In the genomic region with DNA sequence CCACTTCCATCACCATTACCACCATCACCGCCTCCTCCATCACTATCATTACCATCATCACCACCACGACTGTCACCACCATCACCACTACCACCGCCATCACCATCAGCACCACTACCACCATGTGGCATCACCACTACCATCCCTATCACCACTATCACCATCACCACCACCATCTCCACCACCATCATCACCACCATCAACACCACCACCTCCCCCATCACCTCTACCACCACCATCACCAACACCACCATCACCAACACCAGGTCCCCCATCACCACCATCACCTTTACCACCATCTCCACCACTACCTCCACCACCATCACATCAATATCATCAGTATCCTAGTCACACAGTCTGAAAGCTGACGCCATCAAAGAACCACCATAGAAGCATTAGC, we compare ENCODE assay signal across 22 cellular contexts. TPM values are rescaled to one million over a fixed set of nuclear protein-coding genes. Genes with fewer than 3 reads are reported as not detected.
DNase-seq lines count a peak whose midpoint lies in the region; ATAC-seq and TF ChIP-seq lines count a peak whose summit lies in the region.
"Had no signal": no experiment of that assay in that cellular context is flagged by ENCODE, and none has a peak within 500 bp of the region (broad histone marks: within the 10 kb centered on the region; RNA-seq: fewer than 3 reads in every experiment).

No MANE protein-coding gene starts in this region.

- WGBS in mesenchymal stem cell = 97% methylated on average over 3 of the region's 4 CpGs

- H3K36me3 Mint-ChIP-seq in activated naive CD8-positive, alpha-beta T cell treated with anti-CD3 and anti-CD28 coated beads, Interleukin-2, amount 10 ng/mL, durations not matched to agents 7 days and 5 days = peaks cover 24% of the 10 kb centered on the region

- no peak overlapping the region for H2BK12ac ChIP-seq in mesenchymal stem cell (ENCODE audit: low read length in 2 of 2)

- H3K27ac Mint-ChIP-seq in activated naive CD8-positive, alpha-beta T cell treated with anti-CD3 and anti-CD28 coated beads, Interleukin-2, amount 10 ng/mL, durations not matched to agents 7 days and 5 days = peak overlapping the region; percentile 67
- H3K27ac Mint-ChIP-seq: CD4-positive, alpha-beta T cell had no signal

- H3K27me3 Mint-ChIP-seq in activated naive CD8-positive, alpha-beta T cell treated with anti-CD3 and anti-CD28 coated beads, Interleukin-2, amount 10 ng/mL, durations not matched to agents 7 days and 5 days = no peaks in the 10 kb centered on the region
- H3K27me3 Mint-ChIP-seq: CD4-positive, alpha-beta T cell had no signal

- no peak overlapping the region for H3K4me2 ChIP-seq in mesenchymal stem cell (ENCODE audit: low read length, poor library complexity, severe bottlenecking)
- H3K4me2 ChIP-seq: PC-9 had no signal

- H3K9me3 Mint-ChIP-seq in activated naive CD8-positive, alpha-beta T cell treated with anti-CD3 and anti-CD28 coated beads, Interleukin-2, amount 10 ng/mL, durations not matched to agents 7 days and 5 days = peaks cover 6% of the 10 kb centered on the region
- H3K9me3 Mint-ChIP-seq: CD4-positive, alpha-beta T cell had no signal

- no peak overlapping the region for H3K18ac ChIP-seq in mesenchymal stem cell (ENCODE audit: low read depth in 1 of 2, low read length in 2 of 2)

- H3K9ac ChIP-seq in mesenchymal stem cell (ENCODE audit: low read length) = no peak overlapping the region
- H3K9ac ChIP-seq: GM23248 had no signal

- no peaks in the 10 kb centered on the region for H3K4me1 Mint-ChIP-seq in activated naive CD8-positive, alpha-beta T cell treated with anti-CD3 and anti-CD28 coated beads, Interleukin-2, amount 10 ng/mL, durations not matched to agents 7 days and 5 days

- no peak overlapping the region for H2AK5ac ChIP-seq in mesenchymal stem cell (ENCODE audit: low read length, severe bottlenecking)

- H3K36me3 ChIP-seq in left ventricle myocardium inferior (peaks cover 33% of the 10 kb centered on the region), mesenchymal stem cell (ENCODE audit: control insufficient read depth in 1 of 2, insufficient read depth in 2 of 2, low read depth in 1 of 2, low read length in 2 of 2) (peaks cover 36% of the 10 kb centered on the region in 2 experiments)

- DNase-seq in cardiac septum (ENCODE audit: low spot score) (peak; percentile 17), left ventricle myocardium inferior (no peak), islet precursor cell (peak; percentile 2), mesenchymal stem cell (no peak), NCI-H1092 (lab: John Stamatoyannopoulos, UW) (no peak)
- DNase-seq in activated naive CD8-positive, alpha-beta T cell treated with anti-CD3 and anti-CD28 coated beads, Interleukin-2, amount 10 ng/mL, durations not matched to agents 7 days and 5 days = no peak
- DNase-seq: BE2C; Calu3; CD4-positive, alpha-beta T cell; DMS53; EL; GM23248; HCEC 1CT; KG1; NCI-H1436 treated with DMSO at 0.1 percent for 48 hours; NCI-H2029; NCI-H345; NCI-H524 treated with DMSO at 0.1 percent for 48 hours; PC-9; SIG-M5 had no signal

- H3K27me3 ChIP-seq in left ventricle myocardium inferior (ENCODE audit: low read depth) (no peaks in the 10 kb centered on the region), mesenchymal stem cell (ENCODE audit: control insufficient read depth in 1 of 2, insufficient read depth in 1 of 2, low read length in 2 of 2) (no peaks in the 10 kb centered on the region)
- H3K27me3 ChIP-seq: BE2C had no signal

- no peak overlapping the region for H3K27ac ChIP-seq in left ventricle myocardium inferior (replicated peaks)
- no peak overlapping the region for H3K27ac ChIP-seq in mesenchymal stem cell (ENCODE audit: low read length, poor library complexity, severe bottlenecking)
- H3K27ac ChIP-seq: GM23248, PC-9, RWPE1 had no signal

- peaks cover 6% of the 10 kb centered on the region for H3K4me1 ChIP-seq in left ventricle myocardium inferior
- H3K4me1 ChIP-seq in mesenchymal stem cell (ENCODE audit: control insufficient read depth, insufficient read depth, low read depth, low read length) = peaks cover 8% of the 10 kb centered on the region
- H3K4me1 ChIP-seq: BE2C had no signal

- no peak overlapping the region for H4K91ac ChIP-seq in mesenchymal stem cell (ENCODE audit: low read length)

- H3K4me3 ChIP-seq in left ventricle myocardium inferior = no peak overlapping the region
- no peak overlapping the region for H3K4me3 ChIP-seq in mesenchymal stem cell (ENCODE audit: insufficient read depth in 1 of 2, low read depth in 1 of 2, low read length in 2 of 2)
- H3K4me3 ChIP-seq: GM23248, PC-9 had no signal

- H2AFZ ChIP-seq in mesenchymal stem cell (ENCODE audit: low read depth, low read length) = no peak overlapping the region
- H2AFZ ChIP-seq: GM23248, PC-9 had no signal

- H3K23ac ChIP-seq in mesenchymal stem cell (ENCODE audit: low read length in 2 of 2) = no peak overlapping the region

- intact Hi-C loops in cardiac septum (cut with DNase I) = no loop called here
- intact Hi-C loops in left ventricle myocardium inferior (cut with micrococcal nuclease) = no loop called here

- POLR2A ChIA-PET in activated naive CD8-positive, alpha-beta T cell treated with anti-CD3 and anti-CD28 coated beads, Interleukin-2, amount 10 ng/mL, durations not matched to agents 7 days and 5 days (lab: Charles Lee) = interaction anchor here (0.6 kb wide), 1 partner anchor 343 kb away, joined by 3 read pairs; no protein-coding TSS in a partner anchor

- no peak overlapping the region for H2BK120ac ChIP-seq in mesenchymal stem cell (ENCODE audit: low read depth, low read length)

- H2BK5ac ChIP-seq in mesenchymal stem cell (ENCODE audit: low read depth, low read length, poor library complexity, severe bottlenecking) = no peak overlapping the region

- H4K8ac ChIP-seq in mesenchymal stem cell (ENCODE audit: low read length) = no peak overlapping the region

- H3K4ac ChIP-seq in mesenchymal stem cell (ENCODE audit: low read depth in 1 of 2, low read length in 2 of 2) = no peak overlapping the region

- TF ChIP-seq CTCF in left ventricle myocardium inferior (IDR thresholded peaks at IDR 0.05; ENCODE audit: borderline replicate concordance) = no peak

- no peak overlapping the region for H3K4me3 Mint-ChIP-seq in activated naive CD8-positive, alpha-beta T cell treated with anti-CD3 and anti-CD28 coated beads, Interleukin-2, amount 10 ng/mL, durations not matched to agents 7 days and 5 days
- H3K4me3 Mint-ChIP-seq: CD4-positive, alpha-beta T cell had no signal

- H3K79me1 ChIP-seq in mesenchymal stem cell (replicated peaks; ENCODE audit: low read length, poor library complexity, severe bottlenecking) = peaks cover 4% of the 10 kb centered on the region

- no peak overlapping the region for H2BK15ac ChIP-seq in mesenchymal stem cell (ENCODE audit: low read depth, poor library complexity, severe bottlenecking)

- no peaks in the 10 kb centered on the region for H3K9me3 ChIP-seq in left ventricle myocardium inferior (replicated peaks)
- no peaks in the 10 kb centered on the region for H3K9me3 ChIP-seq in mesenchymal stem cell (ENCODE audit: control insufficient read depth, low read length)
- H3K9me3 ChIP-seq: BE2C had no signal

- H3K14ac ChIP-seq in mesenchymal stem cell (ENCODE audit: low read length in 2 of 2) = peak overlapping the region in 1 of 2 experiments; percentile 5

- ATAC-seq in activated naive CD8-positive, alpha-beta T cell treated with anti-CD3 and anti-CD28 coated beads, Interleukin-2, amount 10 ng/mL, durations not matched to agents 7 days and 5 days (ENCODE audit: low read depth) = no peak
- ATAC-seq in GM21381 (IDR thresholded peaks at IDR 0.05; ENCODE audit: unreplicated experiment) = no peak

RNA-seq across cellular contexts. Expression of a gene that starts 39.9 kb away (rescaled TPM):
- total RNA-seq in cardiac septum (0.13 TPM), left ventricle myocardium inferior (0.11 TPM)
- under 1 TPM; 0.19 to 0.20 TPM for total RNA-seq in activated naive CD8-positive, alpha-beta T cell treated with anti-CD3 and anti-CD28 coated beads, Interleukin-2, amount 10 ng/mL, durations not matched to agents 7 days and 5 days
- polyA plus RNA-seq in mesenchymal stem cell (2013, experiment 1 of 2) = not detected
- not detected for polyA plus RNA-seq in mesenchymal stem cell (2013, experiment 2 of 2)

Comparison
In these comparisons a context has a peak if more than half of its experiments do, and no peak if none do; other contexts are left out.
1. DNase-seq: peak in cardiac septum (single experiment) and islet precursor cell (single experiment); none in left ventricle myocardium inferior (single experiment), activated naive CD8-positive, alpha-beta T cell treated with anti-CD3 and anti-CD28 coated beads, Interleukin-2, amount 10 ng/mL, durations not matched to agents 7 days and 5 days (single experiment), mesenchymal stem cell (single experiment) and NCI-H1092 (single experiment).